Comparison of ENCODE assay signal across 9 cellular contexts in the genomic region with DNA sequence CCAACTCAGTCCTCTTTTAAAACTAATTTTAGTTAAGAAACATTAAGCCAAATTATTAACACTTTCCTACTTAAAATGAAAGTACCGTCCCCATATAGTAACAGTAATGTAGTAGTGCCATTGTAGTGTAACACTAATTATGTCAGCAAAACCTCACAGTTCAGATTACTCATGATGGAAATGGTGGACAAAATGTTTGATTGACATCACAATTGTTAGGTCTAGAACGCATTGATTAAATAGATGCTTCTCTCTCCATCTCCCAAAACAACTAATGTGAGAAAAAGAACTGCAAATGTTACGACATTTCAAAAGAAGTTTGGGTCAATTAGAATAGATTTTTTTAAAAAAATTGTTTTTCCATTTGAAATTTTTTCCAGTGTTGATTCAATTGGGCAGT. TPM values are rescaled to one million over a fixed set of nuclear protein-coding genes. Genes with fewer than 3 reads are reported as not detected.
DNase-seq lines count a peak whose midpoint lies in the region; ATAC-seq, FAIRE-seq and TF ChIP-seq lines count a peak whose summit lies in the region.
"Had no signal": no experiment of that assay in that cellular context is flagged by ENCODE, and none has a peak within 500 bp of the region (broad histone marks: within the 10 kb centered on the region; RNA-seq: fewer than 3 reads in every experiment).

No MANE protein-coding gene starts in this region.

- peaks cover 13% of the 10 kb centered on the region; the same call in 1 of the 2 replicates for H4K20me1 ChIP-seq in DOHH2 (ENCODE audit: control insufficient read depth, insufficient read depth, low read depth, low read length)

- no peaks in the 10 kb centered on the region for H3K27me3 ChIP-seq in DOHH2 (ENCODE audit: control insufficient read depth, low read length)
- no peaks in the 10 kb centered on the region for H3K27me3 ChIP-seq in MG63
- H3K27me3 ChIP-seq in colonic mucosa, result no peaks in the 10 kb centered on the region

- no peaks in the 10 kb centered on the region for H3K9me3 ChIP-seq in DOHH2 (ENCODE audit: control insufficient read depth, insufficient read depth, low read length)
- H3K9me3 ChIP-seq in MG63, result no peaks in the 10 kb centered on the region
- H3K9me3 ChIP-seq in colonic mucosa, result no peaks in the 10 kb centered on the region

- H3K27ac ChIP-seq in DOHH2 (ENCODE audit: low read depth, low read length) (no peak overlapping the region), colonic mucosa (no peak overlapping the region)

- H3K9ac ChIP-seq in colonic mucosa (ENCODE audit: low read depth in 2 of 2, low read length in 2 of 2), result no peak overlapping the region

- H3K27me3 Mint-ChIP-seq in neural crest cell (ENCODE audit: low read depth), result peaks cover 3% of the 10 kb centered on the region
- H3K27me3 Mint-ChIP-seq in stimulated activated naive B cell treated with anti-CD40 and anti-IgM and Interleukin-4, amounts not matched to agents 10 μg/mL and 1 μg/mL and 100 μg/mL, for 72 hours, result no peaks in the 10 kb centered on the region

- H3K4me1 ChIP-seq in DOHH2 (ENCODE audit: control insufficient read depth, low read length) (peaks cover 27% of the 10 kb centered on the region), colonic mucosa (no peaks in the 10 kb centered on the region)

- peak; percentile 14 for FAIRE-seq in colon (lab: Jason Lieb, UNC)

- TF ChIP-seq CTCF in DOHH2 (IDR thresholded peaks at IDR 0.05; ENCODE audit: low read depth, low read length, poor library complexity, severe bottlenecking) (no peak), neural crest cell (conservative IDR thresholded peaks at IDR 0.05) (no peak), colonic mucosa (IDR thresholded peaks at IDR 0.05) (no peak)

- H3K4me1 Mint-ChIP-seq in neural crest cell, result peaks cover 34% of the 10 kb centered on the region
- H3K4me1 Mint-ChIP-seq in stimulated activated naive B cell treated with anti-CD40 and anti-IgM and Interleukin-4, amounts not matched to agents 10 μg/mL and 1 μg/mL and 100 μg/mL, for 72 hours, result peaks cover 12 to 32% of the 10 kb centered on the region in 2 donors

- no peak overlapping the region for H3K27ac Mint-ChIP-seq in neural crest cell (ENCODE audit: unreplicated experiment)
- no peak overlapping the region for H3K27ac Mint-ChIP-seq in stimulated activated naive B cell treated with anti-CD40 and anti-IgM and Interleukin-4, amounts not matched to agents 10 μg/mL and 1 μg/mL and 100 μg/mL, for 72 hours

- no peaks in the 10 kb centered on the region for H3K9me2 ChIP-seq in DOHH2 (replicated peaks; ENCODE audit: control insufficient read depth, low read length)

- H3K36me3 Mint-ChIP-seq in neural crest cell (ENCODE audit: low read depth), result peaks cover 3% of the 10 kb centered on the region
- peaks cover 12 to 20% of the 10 kb centered on the region in 2 donors for H3K36me3 Mint-ChIP-seq in stimulated activated naive B cell treated with anti-CD40 and anti-IgM and Interleukin-4, amounts not matched to agents 10 μg/mL and 1 μg/mL and 100 μg/mL, for 72 hours

- peak overlapping the region; percentile 92 for H3K4me3 ChIP-seq in DOHH2 (ENCODE audit: low read length)
- H3K4me3 ChIP-seq in MG63, result peak overlapping the region; percentile 99
- no peak overlapping the region for H3K4me3 ChIP-seq in colonic mucosa

- peak overlapping the region; percentile 99 for H3K4me3 Mint-ChIP-seq in neural crest cell
- H3K4me3 Mint-ChIP-seq in stimulated activated naive B cell treated with anti-CD40 and anti-IgM and Interleukin-4, amounts not matched to agents 10 μg/mL and 1 μg/mL and 100 μg/mL, for 72 hours, result no peak overlapping the region

- intact Hi-C loops in colonic mucosa (cut with DNase I), result no loop called here

- ATAC-seq in stimulated activated naive B cell treated with anti-CD40 and anti-IgM and Interleukin-4, amounts not matched to agents 10 μg/mL and 1 μg/mL and 100 μg/mL, for 72 hours (replicated peaks), result no peak
- no peak for ATAC-seq in GM19035 (IDR thresholded peaks at IDR 0.05; ENCODE audit: unreplicated experiment)

- peak overlapping the region; percentile 76 for H3K4me2 ChIP-seq in DOHH2 (ENCODE audit: low read length)

- H3F3A ChIP-seq in DOHH2 (ENCODE audit: control insufficient read depth, insufficient read depth), result peaks cover 34% of the 10 kb centered on the region

- peaks cover 47% of the 10 kb centered on the region for H3K79me2 ChIP-seq in DOHH2 (ENCODE audit: control insufficient read depth, low read length)

- H3K9me3 Mint-ChIP-seq in neural crest cell, result no peaks in the 10 kb centered on the region
- peaks cover 0 to 1% of the 10 kb centered on the region in 2 donors for H3K9me3 Mint-ChIP-seq in stimulated activated naive B cell treated with anti-CD40 and anti-IgM and Interleukin-4, amounts not matched to agents 10 μg/mL and 1 μg/mL and 100 μg/mL, for 72 hours

- DNase-seq in MG63, result no peak
- no peak for DNase-seq in neural crest cell (ENCODE audit: low read depth, low spot score)
- no peak for DNase-seq in stimulated activated naive B cell treated with anti-CD40 and anti-IgM and Interleukin-4, amounts not matched to agents 10 μg/mL and 1 μg/mL and 100 μg/mL, for 72 hours
- no peak for DNase-seq in GF-D8 (lab: John Stamatoyannopoulos, UW)
- DNase-seq in colonic mucosa, result no peak
- DNase-seq: NCI-H82 had no signal

- peaks cover 23% of the 10 kb centered on the region for H3K36me3 ChIP-seq in DOHH2 (ENCODE audit: control insufficient read depth, low read length)
- peaks cover 5% of the 10 kb centered on the region for H3K36me3 ChIP-seq in MG63
- H3K36me3 ChIP-seq in colonic mucosa, result no peaks in the 10 kb centered on the region

RNA-seq across cellular contexts. Expression of a gene that starts 1.2 kb away (rescaled TPM):
- 18.4 and 33.4 TPM in 2 replicates for total RNA-seq in MG63 (2014; rRNA removed; shearing (Covaris generic); ENCODE audit: low replicate concordance)
- total RNA-seq in neural crest cell (77.8 and 78.8 TPM in 2 replicates), colonic mucosa (10 to 100 TPM; 32.4 to 46.4 TPM)

RNA-seq across cellular contexts. Expression of a gene that starts 12.3 kb away (rescaled TPM):
- total RNA-seq in MG63 (2014; rRNA removed; shearing (Covaris generic); ENCODE audit: low replicate concordance), result 207 and 228 TPM in 2 replicates
- total RNA-seq in neural crest cell, result 268 and 281 TPM in 2 replicates
- total RNA-seq in colonic mucosa, result 100 to 1,000 TPM; 610 to 690 TPM
